1 cellular context compared by ENCODE assay signal in the genomic region with DNA sequence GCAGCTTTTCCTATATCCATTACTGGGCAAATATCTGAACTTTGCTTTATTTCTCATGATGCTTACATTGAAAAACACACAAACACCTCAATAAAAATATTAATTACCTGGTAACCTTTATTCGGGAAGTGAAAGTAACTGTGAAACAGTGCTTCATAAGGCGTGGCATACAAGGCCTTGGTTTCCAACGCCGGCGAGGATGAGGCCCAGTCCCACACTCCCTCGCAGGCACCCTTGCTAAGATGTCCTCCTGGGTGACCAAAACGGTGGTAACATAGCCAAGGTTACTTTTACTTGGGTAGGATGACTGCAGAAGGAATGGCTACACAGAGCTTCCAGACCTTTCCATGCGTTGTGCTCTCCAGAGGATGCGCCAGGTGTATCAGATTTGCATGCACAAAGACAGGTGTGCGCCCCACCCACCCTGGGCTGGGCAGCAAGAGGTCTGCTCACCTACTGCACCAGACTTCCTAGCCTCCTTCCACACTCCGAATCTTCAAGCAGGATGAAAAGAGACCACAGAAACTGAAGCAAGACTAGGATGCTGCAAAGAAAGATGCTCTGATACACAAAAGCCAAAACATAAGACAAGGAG.
TF ChIP-seq lines count a peak whose summit lies in the region.

No MANE protein-coding gene starts in this region.

TF ChIP-seq in GM12878, 131 proteins besides CTCF, POLR2A, EP300 and RAD21:
- TF ChIP-seq NFIC (IDR thresholded peaks at IDR 0.05; ENCODE audit: low read depth, low read length) (no peak), JUNB (IDR thresholded peaks at IDR 0.05) (no peak), SPI1 (IDR thresholded peaks at IDR 0.05; ENCODE audit: borderline replicate concordance, insufficient read depth, low read depth, low read length) (no peak), POLR2AphosphoS2 (IDR thresholded peaks at IDR 0.05; ENCODE audit: low read depth, low read length) (no peak), MAX (IDR thresholded peaks at IDR 0.05; ENCODE audit: low read depth, low read length) (no peak), CEBPB (IDR thresholded peaks at IDR 0.05; ENCODE audit: borderline replicate concordance in 1 of 2, low read depth in 2 of 2, low read length in 2 of 2) (no peak), MEF2A (IDR thresholded peaks at IDR 0.05; ENCODE audit: insufficient read depth, low read depth, low read length) (no peak), KAT2A (conservative IDR thresholded peaks at IDR 0.05; ENCODE audit: control insufficient read depth, low read depth, low read length) (no peak), ZNF207 (IDR thresholded peaks at IDR 0.05; ENCODE audit: borderline replicate concordance) (no peak), MEF2B (IDR thresholded peaks at IDR 0.05; ENCODE audit: partially characterized antibody, poor library complexity, severe bottlenecking) (no peak)
- TF ChIP-seq, protein P1, sequence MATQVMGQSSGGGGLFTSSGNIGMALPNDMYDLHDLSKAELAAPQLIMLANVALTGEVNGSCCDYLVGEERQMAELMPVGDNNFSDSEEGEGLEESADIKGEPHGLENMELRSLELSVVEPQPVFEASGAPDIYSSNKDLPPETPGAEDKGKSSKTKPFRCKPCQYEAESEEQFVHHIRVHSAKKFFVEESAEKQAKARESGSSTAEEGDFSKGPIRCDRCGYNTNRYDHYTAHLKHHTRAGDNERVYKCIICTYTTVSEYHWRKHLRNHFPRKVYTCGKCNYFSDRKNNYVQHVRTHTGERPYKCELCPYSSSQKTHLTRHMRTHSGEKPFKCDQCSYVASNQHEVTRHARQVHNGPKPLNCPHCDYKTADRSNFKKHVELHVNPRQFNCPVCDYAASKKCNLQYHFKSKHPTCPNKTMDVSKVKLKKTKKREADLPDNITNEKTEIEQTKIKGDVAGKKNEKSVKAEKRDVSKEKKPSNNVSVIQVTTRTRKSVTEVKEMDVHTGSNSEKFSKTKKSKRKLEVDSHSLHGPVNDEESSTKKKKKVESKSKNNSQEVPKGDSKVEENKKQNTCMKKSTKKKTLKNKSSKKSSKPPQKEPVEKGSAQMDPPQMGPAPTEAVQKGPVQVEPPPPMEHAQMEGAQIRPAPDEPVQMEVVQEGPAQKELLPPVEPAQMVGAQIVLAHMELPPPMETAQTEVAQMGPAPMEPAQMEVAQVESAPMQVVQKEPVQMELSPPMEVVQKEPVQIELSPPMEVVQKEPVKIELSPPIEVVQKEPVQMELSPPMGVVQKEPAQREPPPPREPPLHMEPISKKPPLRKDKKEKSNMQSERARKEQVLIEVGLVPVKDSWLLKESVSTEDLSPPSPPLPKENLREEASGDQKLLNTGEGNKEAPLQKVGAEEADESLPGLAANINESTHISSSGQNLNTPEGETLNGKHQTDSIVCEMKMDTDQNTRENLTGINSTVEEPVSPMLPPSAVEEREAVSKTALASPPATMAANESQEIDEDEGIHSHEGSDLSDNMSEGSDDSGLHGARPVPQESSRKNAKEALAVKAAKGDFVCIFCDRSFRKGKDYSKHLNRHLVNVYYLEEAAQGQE (IDR thresholded peaks at IDR 0.05; ENCODE audit: low read depth, low read length), result no peak
